In the genomic region with DNA sequence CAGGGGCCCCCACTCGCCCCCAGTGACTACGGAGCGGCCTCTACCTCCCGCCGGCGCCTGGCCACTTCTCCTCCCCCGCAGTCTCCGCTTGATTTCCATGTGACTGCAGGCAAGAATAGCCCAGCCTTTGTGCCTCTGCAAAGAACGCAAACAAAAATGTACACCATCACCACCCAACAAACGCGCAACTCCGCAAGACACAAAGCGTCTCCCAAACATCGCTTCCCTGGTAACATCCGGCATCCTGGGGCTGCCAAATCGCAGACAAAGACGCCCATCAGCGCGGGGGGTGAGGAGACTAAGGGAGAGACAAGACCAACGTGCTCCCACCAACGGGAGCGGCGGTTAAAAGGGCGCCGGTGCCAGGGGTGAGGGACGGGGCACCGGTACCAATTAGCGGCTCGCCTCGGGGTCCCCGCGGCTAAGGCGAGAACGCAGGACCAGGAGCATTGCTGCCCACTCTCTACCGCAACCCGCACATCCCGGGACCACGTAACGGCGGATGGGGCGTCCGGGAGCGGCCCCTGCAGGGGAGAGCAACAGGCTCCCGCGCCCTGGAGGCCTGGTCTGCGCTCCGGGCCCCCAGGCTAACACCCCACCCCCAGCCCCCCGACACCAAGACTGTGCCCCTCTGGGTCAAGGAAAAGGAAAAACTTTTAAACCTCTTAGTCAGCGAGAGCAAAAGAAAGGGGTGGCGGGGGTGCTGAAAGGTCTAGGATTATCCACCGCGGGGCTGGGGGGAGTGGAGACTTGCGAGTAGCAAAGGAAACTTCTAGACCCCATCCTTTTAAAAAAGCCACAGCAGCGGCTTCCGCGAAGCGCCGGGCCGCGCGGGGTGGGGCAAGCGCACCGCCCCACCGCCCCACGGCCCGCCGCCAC, we compare ENCODE assay signal across 9 cellular contexts.
DNase-seq lines count a peak whose midpoint lies in the region; ATAC-seq lines count a peak whose summit lies in the region.
"Had no signal": no experiment of that assay in that cellular context is flagged by ENCODE, and none has a peak within 500 bp of the region (broad histone marks: within the 10 kb centered on the region; RNA-seq: fewer than 3 reads in every experiment).

No MANE protein-coding gene starts in this region.

- DNase-seq in AG08396 (ENCODE audit: low spot score) (peak; percentile 46), NCI-H146 (lab: John Stamatoyannopoulos, UW) (peak; percentile 95), astrocyte of the hippocampus (ENCODE audit: low read depth, low spot score) (peak; percentile 82), hypothalamus (lab: John Stamatoyannopoulos, UW) (peak in 50 of 51 donors; percentile 20 to 88 (median 66)), retina (peak; percentile 91)
- no peak for DNase-seq in stimulated activated CD4-positive, alpha-beta T cell treated with anti-CD3 and anti-CD28 coated beads, Interleukin-2, amount 100 ng/mL, for 24 hours
- DNase-seq: activated naive CD8-positive, alpha-beta T cell treated with anti-CD3 and anti-CD28 coated beads, Interleukin-2, amount 10 ng/mL, durations not matched to agents 7 days and 5 days had no signal

- ATAC-seq in GM18861 (IDR thresholded peaks at IDR 0.05; ENCODE audit: unreplicated experiment), result no peak
- no peak for ATAC-seq in HG02884 (IDR thresholded peaks at IDR 0.05; ENCODE audit: unreplicated experiment)

Comparison
In these comparisons a context has a peak if more than half of its experiments do, and no peak if none do; other contexts are left out.
1. DNase-seq: peak in AG08396 (single experiment), NCI-H146 (single experiment), astrocyte of the hippocampus (single experiment), hypothalamus (50 of 51) and retina (single experiment); none in stimulated activated CD4-positive, alpha-beta T cell treated with anti-CD3 and anti-CD28 coated beads, Interleukin-2, amount 100 ng/mL, for 24 hours (0 of 2).